In the genomic region with DNA sequence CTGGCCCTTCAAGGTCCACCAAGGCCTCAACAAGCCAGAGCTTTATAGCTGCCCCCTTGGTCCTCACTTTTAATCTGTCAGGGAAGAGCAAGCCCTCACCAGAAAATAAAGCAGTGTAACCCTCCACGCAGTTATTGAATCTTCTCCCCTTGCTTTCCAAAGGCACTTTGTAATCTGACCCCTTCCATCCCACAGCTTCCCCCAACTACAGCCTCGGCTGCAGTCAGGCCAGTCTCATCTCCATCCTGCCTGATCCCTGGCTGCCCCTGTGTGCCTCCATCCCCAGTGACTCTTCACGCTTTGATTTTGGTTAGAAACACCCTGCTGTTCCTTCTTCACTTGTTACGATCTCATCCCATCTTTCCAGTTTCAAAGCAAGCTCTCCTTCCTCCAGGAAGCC, we compare ENCODE assay signal across 29 cellular contexts.
"Had no signal": no experiment of that assay in that cellular context is flagged by ENCODE, and none has a peak within 500 bp of the region (broad histone marks: within the 10 kb centered on the region; RNA-seq: fewer than 3 reads in every experiment).

No MANE protein-coding gene starts in this region.

- H3K4me1 Mint-ChIP-seq: activated B cell treated with CpG ODN at 0.5 μM for 24 hours; activated CD8-positive, alpha-beta memory T cell treated with anti-CD3 and anti-CD28 coated beads, Interleukin-2, amount 10 ng/mL, durations not matched to agents 7 days and 5 days; central memory CD8-positive, alpha-beta T cell; naive thymus-derived CD4-positive, alpha-beta T cell; stimulated activated memory B cell treated with anti-CD40 and anti-IgM and Interleukin-4, amounts not matched to agents 10 μg/mL and 1 μg/mL and 100 μg/mL, for 72 hours; stimulated activated naive CD8-positive, alpha-beta T cell treated with anti-CD3 and anti-CD28 coated beads, Interleukin-15, amount 100 ng/mL, for 72 hours had no signal

- H3K9me3 ChIP-seq: breast epithelium, esophagus squamous epithelium, ovary, uterus had no signal

- H3K27ac ChIP-seq: breast epithelium, epithelial cell of prostate, esophagus squamous epithelium, ovary, uterus had no signal

- DNase-seq: activated B cell treated with CpG ODN at 0.5 μM for 24 hours; activated CD4-positive, alpha-beta T cell treated with anti-CD3 and anti-CD28 coated beads, Interleukin-2, amount 50 U/mL, for 1 hour; activated CD8-positive, alpha-beta memory T cell treated with anti-CD3 and anti-CD28 coated beads, Interleukin-2, amount 10 ng/mL, durations not matched to agents 7 days and 5 days; activated CD8-positive, alpha-beta T cell treated with anti-CD3 and anti-CD28 coated beads, Interleukin-2, amount 10 ng/mL, durations not matched to agents 7 days and 5 days; activated naive CD4-positive, alpha-beta T cell; activated T-cell treated with anti-CD3 and anti-CD28 coated beads, Interleukin-2, amount 50 U/mL, for 48 hours; effector CD4-positive, alpha-beta T cell; esophagus squamous epithelium; foreskin melanocyte; left colon; midbrain; naive thymus-derived CD4-positive, alpha-beta T cell; ovary; stimulated activated CD4-positive, alpha-beta T cell treated with anti-CD3 and anti-CD28 coated beads, Interleukin-1b, Interleukin-23, amount 100 ng/mL, for 48 hours; stimulated activated CD4-positive, alpha-beta T cell treated with anti-CD3 and anti-CD28 coated beads, Interleukin-4, amount 100 ng/mL, for 4 hours; stimulated activated CD8-positive, alpha-beta memory T cell treated with anti-CD3 and anti-CD28 coated beads, Interleukin-4, amount 100 ng/mL, for 48 hours; stimulated activated naive CD8-positive, alpha-beta T cell treated with anti-CD3 and anti-CD28 coated beads, Interleukin-15, amount 100 ng/mL, for 72 hours; substantia nigra; T-helper 2 cell; uterus had no signal

- H3K27me3 ChIP-seq: breast epithelium, esophagus squamous epithelium, ovary, uterus had no signal

- H3K4me2 ChIP-seq: smooth muscle cell had no signal

- H3K27me3 Mint-ChIP-seq: activated CD8-positive, alpha-beta memory T cell treated with anti-CD3 and anti-CD28 coated beads, Interleukin-2, amount 10 ng/mL, durations not matched to agents 7 days and 5 days; central memory CD8-positive, alpha-beta T cell; dendritic cell treated with granulocyte-macrophage colony-stimulating factor and Interleukin-4, amounts not matched to agents 40 ng/mL and 50 ng/mL, for 4 days; stimulated activated memory B cell treated with anti-CD40 and anti-IgM and Interleukin-4, amounts not matched to agents 10 μg/mL and 1 μg/mL and 100 μg/mL, for 72 hours; stimulated activated naive CD8-positive, alpha-beta T cell treated with anti-CD3 and anti-CD28 coated beads, Interleukin-15, amount 100 ng/mL, for 72 hours; type B pancreatic cell had no signal

- H3K27ac Mint-ChIP-seq: activated B cell treated with CpG ODN at 0.5 μM for 24 hours; activated CD8-positive, alpha-beta memory T cell treated with anti-CD3 and anti-CD28 coated beads, Interleukin-2, amount 10 ng/mL, durations not matched to agents 7 days and 5 days; activated CD8-positive, alpha-beta T cell treated with anti-CD3 and anti-CD28 coated beads, Interleukin-2, amount 10 ng/mL, durations not matched to agents 7 days and 5 days; activated naive CD4-positive, alpha-beta T cell treated with anti-CD3 and anti-CD28 coated beads, Interleukin-2, amount 50 U/mL, for 72 hours; dendritic cell treated with granulocyte-macrophage colony-stimulating factor and Interleukin-4, amounts not matched to agents 40 ng/mL and 50 ng/mL, for 4 days; naive thymus-derived CD4-positive, alpha-beta T cell; progenitor cell of endocrine pancreas; stimulated activated memory B cell treated with anti-CD40 and anti-IgM and Interleukin-4, amounts not matched to agents 10 μg/mL and 1 μg/mL and 100 μg/mL, for 72 hours; stimulated activated naive CD8-positive, alpha-beta T cell treated with anti-CD3 and anti-CD28 coated beads, Interleukin-15, amount 100 ng/mL, for 72 hours; type B pancreatic cell had no signal

- H3K4me1 ChIP-seq: breast epithelium, esophagus squamous epithelium, uterus had no signal

- H3K36me3 Mint-ChIP-seq: activated CD8-positive, alpha-beta memory T cell treated with anti-CD3 and anti-CD28 coated beads, Interleukin-2, amount 10 ng/mL, durations not matched to agents 7 days and 5 days; activated naive CD4-positive, alpha-beta T cell treated with anti-CD3 and anti-CD28 coated beads, Interleukin-2, amount 50 U/mL, for 72 hours; naive thymus-derived CD4-positive, alpha-beta T cell; stimulated activated memory B cell treated with anti-CD40 and anti-IgM and Interleukin-4, amounts not matched to agents 10 μg/mL and 1 μg/mL and 100 μg/mL, for 72 hours; type B pancreatic cell had no signal

- H3K9me3 Mint-ChIP-seq: activated B cell treated with CpG ODN at 0.5 μM for 24 hours; activated naive CD4-positive, alpha-beta T cell treated with anti-CD3 and anti-CD28 coated beads, Interleukin-2, amount 50 U/mL, for 72 hours; central memory CD8-positive, alpha-beta T cell; dendritic cell treated with granulocyte-macrophage colony-stimulating factor and Interleukin-4, amounts not matched to agents 40 ng/mL and 50 ng/mL, for 4 days; naive thymus-derived CD4-positive, alpha-beta T cell; stimulated activated memory B cell treated with anti-CD40 and anti-IgM and Interleukin-4, amounts not matched to agents 10 μg/mL and 1 μg/mL and 100 μg/mL, for 72 hours; stimulated activated naive CD8-positive, alpha-beta T cell treated with anti-CD3 and anti-CD28 coated beads, Interleukin-15, amount 100 ng/mL, for 72 hours; type B pancreatic cell had no signal

- ATAC-seq: activated CD8-positive, alpha-beta memory T cell treated with anti-CD3 and anti-CD28 coated beads, Interleukin-2, amount 10 ng/mL, durations not matched to agents 7 days and 5 days; activated CD8-positive, alpha-beta T cell treated with anti-CD3 and anti-CD28 coated beads, Interleukin-2, amount 10 ng/mL, durations not matched to agents 7 days and 5 days; activated naive CD4-positive, alpha-beta T cell treated with anti-CD3 and anti-CD28 coated beads, Interleukin-2, amount 50 U/mL, for 72 hours; left colon; naive thymus-derived CD4-positive, alpha-beta T cell; stimulated activated memory B cell treated with anti-CD40 and anti-IgM and Interleukin-4, amounts not matched to agents 10 μg/mL and 1 μg/mL and 100 μg/mL, for 72 hours; stimulated activated naive CD8-positive, alpha-beta T cell treated with anti-CD3 and anti-CD28 coated beads, Interleukin-15, amount 100 ng/mL, for 72 hours had no signal

- H3K4me3 Mint-ChIP-seq: activated B cell treated with CpG ODN at 0.5 μM for 24 hours; activated CD8-positive, alpha-beta memory T cell treated with anti-CD3 and anti-CD28 coated beads, Interleukin-2, amount 10 ng/mL, durations not matched to agents 7 days and 5 days; activated CD8-positive, alpha-beta T cell treated with anti-CD3 and anti-CD28 coated beads, Interleukin-2, amount 10 ng/mL, durations not matched to agents 7 days and 5 days; central memory CD8-positive, alpha-beta T cell; dendritic cell treated with granulocyte-macrophage colony-stimulating factor and Interleukin-4, amounts not matched to agents 40 ng/mL and 50 ng/mL, for 4 days; naive thymus-derived CD4-positive, alpha-beta T cell; stimulated activated memory B cell treated with anti-CD40 and anti-IgM and Interleukin-4, amounts not matched to agents 10 μg/mL and 1 μg/mL and 100 μg/mL, for 72 hours; stimulated activated naive CD8-positive, alpha-beta T cell treated with anti-CD3 and anti-CD28 coated beads, Interleukin-15, amount 100 ng/mL, for 72 hours; type B pancreatic cell had no signal
